ENCODE assay signal across 8 cellular contexts in the genomic region with DNA sequence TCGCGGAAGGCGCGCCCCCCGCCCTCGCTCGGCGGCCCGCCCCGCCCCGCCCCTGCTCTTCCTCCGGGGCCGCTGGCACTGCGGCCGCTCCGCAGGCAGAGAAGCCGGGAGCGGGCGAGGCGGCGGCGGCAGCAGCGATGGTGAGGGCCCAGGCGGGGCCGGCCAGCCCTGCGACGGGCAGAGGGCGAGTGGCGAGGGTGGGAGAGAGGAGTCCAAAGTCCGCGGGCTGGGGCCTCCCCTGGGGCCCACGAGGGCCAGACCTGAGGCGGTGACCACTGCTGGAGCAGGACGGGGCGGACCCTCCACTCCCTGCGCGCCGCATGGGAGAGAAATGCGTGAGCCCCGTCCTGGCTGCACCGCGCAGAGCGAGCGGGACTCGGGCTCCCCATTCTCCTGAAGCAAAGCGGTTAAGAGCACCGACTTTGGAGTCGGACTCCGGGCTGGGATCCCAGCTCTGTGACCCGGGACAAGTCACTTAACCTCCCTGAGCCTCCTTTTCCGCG. TPM values are rescaled to one million over a fixed set of nuclear protein-coding genes. Genes with fewer than 3 reads are reported as not detected.
A peak's percentile ranks its signal among the peaks of the same experiment; 100 is the strongest.
DNase-seq lines count a peak whose midpoint lies in the region; ATAC-seq and TF ChIP-seq lines count a peak whose summit lies in the region.

A gene with protein sequence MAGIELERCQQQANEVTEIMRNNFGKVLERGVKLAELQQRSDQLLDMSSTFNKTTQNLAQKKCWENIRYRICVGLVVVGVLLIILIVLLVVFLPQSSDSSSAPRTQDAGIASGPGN (plus strand): TSS at position 78 of the 503 bp plus-strand sequence. CDS start 60 bp downstream, at position 138.

- peak within 1 kb of the TSS; percentile 81 for H3K4me3 ChIP-seq in CD4-positive, CD25-positive, alpha-beta regulatory T cell (ENCODE audit: low read depth, low read length)
- H3K4me3 ChIP-seq in RWPE2 (ENCODE audit: severe bottlenecking) (peak within 1 kb of the TSS; percentile 17), colonic mucosa (peak within 1 kb of the TSS; percentile 49), right lobe of liver (peak within 1 kb of the TSS; percentile 62 to 70 (median 64)), thoracic aorta (peak within 1 kb of the TSS; percentile 78)

- no peak for TF ChIP-seq CTCF in RWPE2 (IDR thresholded peaks at IDR 0.05; ENCODE audit: poor library complexity, severe bottlenecking)
- TF ChIP-seq CTCF in colonic mucosa (IDR thresholded peaks at IDR 0.05), result no peak
- TF ChIP-seq CTCF in right lobe of liver (IDR thresholded peaks at IDR 0.05), result no peak
- TF ChIP-seq CTCF in thoracic aorta (IDR thresholded peaks at IDR 0.05), result no peak

- peaks cover 34% of the 10 kb centered on the region for H3K4me1 ChIP-seq in CD4-positive, CD25-positive, alpha-beta regulatory T cell (ENCODE audit: control insufficient read depth, insufficient read depth, low read length, poor library complexity, severe bottlenecking)
- H3K4me1 ChIP-seq in RWPE2 (ENCODE audit: insufficient read depth, poor library complexity, severe bottlenecking), result peaks cover 15% of the 10 kb centered on the region
- H3K4me1 ChIP-seq in colonic mucosa, result peaks cover 8% of the 10 kb centered on the region
- H3K4me1 ChIP-seq in right lobe of liver, result peaks cover 2 to 40% (median 16%) of the 10 kb centered on the region in 4 donors
- H3K4me1 ChIP-seq in thoracic aorta (ENCODE audit: control insufficient read depth in 1 of 2, low read depth in 2 of 2), result peaks cover 41 to 67% of the 10 kb centered on the region in 2 donors

- H3K4me3 Mint-ChIP-seq in CD4-positive, CD25-positive, alpha-beta regulatory T cell, result peak within 1 kb of the TSS; percentile 87 to 97 (median 92)

- H3K27me3 Mint-ChIP-seq in CD4-positive, CD25-positive, alpha-beta regulatory T cell, result no peaks in the 10 kb centered on the region

- peaks cover 0 to 1% (median 0%) of the 10 kb centered on the region in 7 donors for H3K9me3 Mint-ChIP-seq in CD4-positive, CD25-positive, alpha-beta regulatory T cell

- peaks cover 16% of the 10 kb centered on the region for H3K36me3 Mint-ChIP-seq in CD4-positive, CD25-positive, alpha-beta regulatory T cell

- peak; percentile 39 for TF ChIP-seq POLR2A in right lobe of liver (IDR thresholded peaks at IDR 0.05)

- intact Hi-C loops in colonic mucosa (cut with DNase I), result no loop called here
- intact Hi-C loops in right lobe of liver (cut with DNase I), result no loop called here

- WGBS in right lobe of liver (ENCODE audit: insufficient coverage, low coverage, low lambda C conversion rate, missing lambda C conversion rate), result 5% methylated on average over 8 of the region's 52 CpGs

- no peaks in the 10 kb centered on the region for H3K9me3 ChIP-seq in CD4-positive, CD25-positive, alpha-beta regulatory T cell (ENCODE audit: control insufficient read depth in 2 of 2, low read length in 2 of 2)
- H3K9me3 ChIP-seq in RWPE2 (ENCODE audit: severe bottlenecking) (no peaks in the 10 kb centered on the region), colonic mucosa (no peaks in the 10 kb centered on the region), right lobe of liver (no peaks in the 10 kb centered on the region), thoracic aorta (no peaks in the 10 kb centered on the region)

- peak; percentile 45 to 58 for ATAC-seq in CD4-positive, CD25-positive, alpha-beta regulatory T cell (ENCODE audit: low read depth in 2 of 2)
- ATAC-seq in GM21576 (IDR thresholded peaks at IDR 0.05; ENCODE audit: unreplicated experiment) (peak; percentile 48), RWPE2 (ENCODE audit: low read depth) (peak; percentile 10; the same call in 1 of the 3 replicates), right lobe of liver (peak; percentile 49 to 78 (median 68)), thoracic aorta (ENCODE audit: insufficient number of reproducible peaks, low FRiP score, low read depth) (peak; percentile 15)

- peaks cover 6 to 74% (median 44%) of the 10 kb centered on the region in 4 donors for H3K4me1 Mint-ChIP-seq in CD4-positive, CD25-positive, alpha-beta regulatory T cell

- H3K27me3 ChIP-seq in CD4-positive, CD25-positive, alpha-beta regulatory T cell (ENCODE audit: control insufficient read depth, insufficient read depth, low read length), result no peaks in the 10 kb centered on the region
- H3K27me3 ChIP-seq in RWPE2 (ENCODE audit: insufficient read depth, poor library complexity, severe bottlenecking) (no peaks in the 10 kb centered on the region), colonic mucosa (no peaks in the 10 kb centered on the region), right lobe of liver (no peaks in the 10 kb centered on the region), thoracic aorta (replicated peaks; ENCODE audit: insufficient read depth) (no peaks in the 10 kb centered on the region)

- peak within 1 kb of the TSS; percentile 76 for H3K27ac ChIP-seq in CD4-positive, CD25-positive, alpha-beta regulatory T cell (ENCODE audit: insufficient read depth, low read length, poor library complexity, severe bottlenecking)
- H3K27ac ChIP-seq in RWPE2 (ENCODE audit: poor library complexity, severe bottlenecking) (peak within 1 kb of the TSS; percentile 69), colonic mucosa (peak within 1 kb of the TSS; percentile 78), right lobe of liver (peak within 1 kb of the TSS; percentile 87 to 93 (median 87)), thoracic aorta (peak within 1 kb of the TSS; percentile 92 to 96)

- peak within 1 kb of the TSS; percentile 94 to 96 (median 95) for H3K27ac Mint-ChIP-seq in CD4-positive, CD25-positive, alpha-beta regulatory T cell

- peaks cover 13% of the 10 kb centered on the region for H3K36me3 ChIP-seq in CD4-positive, CD25-positive, alpha-beta regulatory T cell (ENCODE audit: control insufficient read depth, insufficient read depth, low read length)
- H3K36me3 ChIP-seq in RWPE2 (ENCODE audit: low read depth) (peaks cover 13% of the 10 kb centered on the region), colonic mucosa (no peaks in the 10 kb centered on the region), right lobe of liver (no peaks in the 10 kb centered on the region), thoracic aorta (no peaks in the 10 kb centered on the region)

- H3K9ac ChIP-seq in colonic mucosa (ENCODE audit: low read depth in 2 of 2, low read length in 2 of 2), result peak within 1 kb of the TSS; percentile 52 to 90

- DNase-seq in CD4-positive, CD25-positive, alpha-beta regulatory T cell, result peak; percentile 34 to 50 (median 47)
- no peak for DNase-seq in RWPE2 (ENCODE audit: low spot score)
- DNase-seq in colonic mucosa, result peak; percentile 59
- peak; percentile 67 to 74 (median 68) for DNase-seq in right lobe of liver
- no peak for DNase-seq in thoracic aorta (ENCODE audit: low spot score)
- DNase-seq in SKM-1 (lab: John Stamatoyannopoulos, UW; ENCODE audit: unreplicated experiment), result no peak
- no peak for DNase-seq in DMS153 treated with DMSO at 0.1 percent for 48 hours (lab: John Stamatoyannopoulos, UW; ENCODE audit: unreplicated experiment)

RNA-seq across cellular contexts. Expression of the gene that starts here (rescaled TPM):
- total RNA-seq in CD4-positive, CD25-positive, alpha-beta regulatory T cell, result 54.8 TPM
- 100 to 1,000 TPM; 155 to 215 (median 185) TPM for polyA plus RNA-seq in CD4-positive, CD25-positive, alpha-beta regulatory T cell
- 10 to 100 TPM; 14.0 to 16.9 TPM for total RNA-seq in colonic mucosa
- 10 to 100 TPM; 27.2 to 50.1 (median 34.7) TPM for total RNA-seq in right lobe of liver
- total RNA-seq in thoracic aorta, result 10 to 100 TPM; 27.1 to 42.8 TPM

Comparison
In these comparisons a context has a peak if more than half of its experiments do, and no peak if none do; other contexts are left out.
1. ATAC-seq: peak in every context shown above with its lines; median percentile 68 in right lobe of liver; 52 in CD4-positive, CD25-positive, alpha-beta regulatory T cell; 48 in GM21576; 15 in thoracic aorta; 10 in RWPE2.
2. DNase-seq: peak in CD4-positive, CD25-positive, alpha-beta regulatory T cell (3 of 3), colonic mucosa (single experiment) and right lobe of liver (3 of 3); none in RWPE2 (single experiment), thoracic aorta (single experiment), SKM-1 (single experiment) and DMS153 treated with DMSO at 0.1 percent for 48 hours (single experiment).
3. H3K4me3 ChIP-seq: peak in every context shown above with its lines; median percentile 81 in CD4-positive, CD25-positive, alpha-beta regulatory T cell; 78 in thoracic aorta; 64 in right lobe of liver; 49 in colonic mucosa; 17 in RWPE2.
4. Peak in every context shown above with its lines, with median percentiles within 50 percentile points of each other: H3K27ac ChIP-seq.